19 cellular contexts compared by ENCODE assay signal in the genomic region with DNA sequence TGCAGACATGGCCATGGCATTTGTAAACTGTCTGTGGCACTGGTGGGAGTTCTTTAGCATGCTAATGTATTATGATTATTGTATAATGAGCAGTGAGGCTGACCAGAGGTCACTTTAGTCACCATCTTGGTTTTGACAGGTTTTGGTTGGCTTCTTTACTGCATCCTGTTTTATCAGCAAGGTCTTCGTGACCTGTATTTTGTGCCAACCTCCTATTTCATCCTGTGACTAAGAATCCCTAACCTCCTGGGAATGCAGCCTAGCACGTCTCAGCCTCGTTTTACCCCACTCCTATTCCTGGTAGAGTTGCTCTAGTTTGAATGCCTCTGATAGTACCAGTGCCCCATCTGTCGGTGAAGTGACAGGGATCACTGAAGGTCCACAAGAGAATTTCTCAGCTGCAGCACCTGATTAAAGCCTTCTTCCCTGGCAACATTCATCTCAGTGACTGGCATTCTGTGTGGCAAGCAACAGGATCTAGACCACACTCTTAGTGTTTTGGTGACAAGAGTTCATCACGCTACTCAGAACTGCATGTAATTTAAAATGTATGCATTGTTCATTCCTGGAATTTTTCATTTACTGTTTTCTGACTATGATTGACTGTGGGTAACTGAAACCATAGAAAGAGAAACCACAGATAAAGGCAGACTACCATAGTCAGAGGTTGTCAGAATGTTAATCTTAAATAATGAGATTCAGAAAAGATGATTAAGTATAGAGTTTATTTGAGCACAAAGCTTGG. TPM values are rescaled to one million over a fixed set of nuclear protein-coding genes. Genes with fewer than 3 reads are reported as not detected.
DNase-seq lines count a peak whose midpoint lies in the region; TF ChIP-seq lines count a peak whose summit lies in the region.
"Had no signal": no experiment of that assay in that cellular context is flagged by ENCODE, and none has a peak within 500 bp of the region (broad histone marks: within the 10 kb centered on the region; RNA-seq: fewer than 3 reads in every experiment).

No MANE protein-coding gene starts in this region.

- DNase-seq in AG10803 (ENCODE audit: low read depth) (peak; percentile 4), OCI-M1 (lab: John Stamatoyannopoulos, UW) (peak; percentile 21), astrocyte of the hippocampus (ENCODE audit: low read depth, low spot score) (peak; percentile 86), mesenchymal stem cell (no peak), hippocampal formation (lab: John Stamatoyannopoulos, UW) (no peak), posterior cingulate gyrus (no peak), NCI-H2029 treated with DMSO at 0.1 percent for 48 hours (lab: John Stamatoyannopoulos, UW) (no peak)
- DNase-seq in activated naive CD4-positive, alpha-beta T cell treated with anti-CD3 and anti-CD28 coated beads for 36 hours, result no peak
- DNase-seq: 8988T; CD8-positive, alpha-beta T cell; DMS79; Kasumi-1; NCI-H1105; NCI-H1694; NCI-H2107; NCI-H510A; NCI-H748 treated with DMSO at 0.1 percent for 48 hours; SHP77 treated with DMSO at 0.1 percent for 48 hours had no signal

- H3K79me1 ChIP-seq in mesenchymal stem cell (replicated peaks; ENCODE audit: low read length, poor library complexity, severe bottlenecking), result no peaks in the 10 kb centered on the region

- no peaks in the 10 kb centered on the region for H3K9me3 Mint-ChIP-seq in activated naive CD4-positive, alpha-beta T cell treated with anti-CD3 and anti-CD28 coated beads for 36 hours
- H3K9me3 Mint-ChIP-seq: CD8-positive, alpha-beta T cell had no signal

- CTCF ChIA-PET in activated naive CD4-positive, alpha-beta T cell treated with anti-CD3 and anti-CD28 coated beads for 36 hours (lab: Charles Lee), result no interaction called here

- H3K4ac ChIP-seq in mesenchymal stem cell (ENCODE audit: low read depth in 1 of 2, low read length in 2 of 2), result no peak overlapping the region

- H3K18ac ChIP-seq in mesenchymal stem cell (ENCODE audit: low read depth in 1 of 2, low read length in 2 of 2), result no peak overlapping the region

- H2AK5ac ChIP-seq in mesenchymal stem cell (ENCODE audit: low read length, severe bottlenecking), result no peak overlapping the region

- no peaks in the 10 kb centered on the region for H3K36me3 Mint-ChIP-seq in activated naive CD4-positive, alpha-beta T cell treated with anti-CD3 and anti-CD28 coated beads for 36 hours (ENCODE audit: low read depth)
- H3K36me3 Mint-ChIP-seq: CD8-positive, alpha-beta T cell had no signal

- no peak overlapping the region for H3K4me3 Mint-ChIP-seq in activated naive CD4-positive, alpha-beta T cell treated with anti-CD3 and anti-CD28 coated beads for 36 hours
- H3K4me3 Mint-ChIP-seq: CD8-positive, alpha-beta T cell had no signal

- intact Hi-C loops in activated naive CD4-positive, alpha-beta T cell treated with anti-CD3 and anti-CD28 coated beads for 36 hours (cut with micrococcal nuclease), result no loop called here
- intact Hi-C loops in posterior cingulate gyrus (cut with DNase I), result no loop called here

- no peaks in the 10 kb centered on the region for H3K27me3 Mint-ChIP-seq in activated naive CD4-positive, alpha-beta T cell treated with anti-CD3 and anti-CD28 coated beads for 36 hours (ENCODE audit: low read depth)

- H3K27ac ChIP-seq in mesenchymal stem cell (ENCODE audit: low read length, poor library complexity, severe bottlenecking), result peak overlapping the region; percentile 40
- H3K27ac ChIP-seq: BLaER1 had no signal

- H3K4me2 ChIP-seq in mesenchymal stem cell (ENCODE audit: low read length, poor library complexity, severe bottlenecking), result no peak overlapping the region
- H3K4me2 ChIP-seq: BLaER1 had no signal

- no peak overlapping the region for H2BK12ac ChIP-seq in mesenchymal stem cell (ENCODE audit: low read length in 2 of 2)

- no peak overlapping the region for H4K91ac ChIP-seq in mesenchymal stem cell (ENCODE audit: low read length)

- WGBS in mesenchymal stem cell, result 65% methylated on average over 4 of the region's 5 CpGs

- H2AFZ ChIP-seq in mesenchymal stem cell (ENCODE audit: low read depth, low read length), result no peak overlapping the region

- no peak overlapping the region for H4K8ac ChIP-seq in mesenchymal stem cell (ENCODE audit: low read length)

- peak overlapping the region; percentile 69 for H3K9ac ChIP-seq in mesenchymal stem cell (ENCODE audit: low read length)
- H3K9ac ChIP-seq: BLaER1 had no signal

- H3K4me3 ChIP-seq in AG10803 (ENCODE audit: low read length), result no peak overlapping the region
- H3K4me3 ChIP-seq in mesenchymal stem cell (ENCODE audit: insufficient read depth in 1 of 2, low read depth in 1 of 2, low read length in 2 of 2), result peak overlapping the region in 1 of 2 experiments; percentile 51
- H3K4me3 ChIP-seq: BLaER1 had no signal

- H3K27me3 ChIP-seq in mesenchymal stem cell (ENCODE audit: control insufficient read depth in 1 of 2, insufficient read depth in 1 of 2, low read length in 2 of 2), result no peaks in the 10 kb centered on the region
- H3K27me3 ChIP-seq: BLaER1 had no signal

- no peaks in the 10 kb centered on the region for H3K36me3 ChIP-seq in mesenchymal stem cell (ENCODE audit: control insufficient read depth in 1 of 2, insufficient read depth in 2 of 2, low read depth in 1 of 2, low read length in 2 of 2)
- H3K36me3 ChIP-seq: BLaER1 had no signal

- H3K14ac ChIP-seq in mesenchymal stem cell (ENCODE audit: low read length in 2 of 2), result no peak overlapping the region

- no peak overlapping the region for H3K23ac ChIP-seq in mesenchymal stem cell (ENCODE audit: low read length in 2 of 2)

- no peaks in the 10 kb centered on the region for H3K4me1 ChIP-seq in mesenchymal stem cell (ENCODE audit: control insufficient read depth, insufficient read depth, low read depth, low read length)
- H3K4me1 ChIP-seq: BLaER1 had no signal

- no peaks in the 10 kb centered on the region for H3K9me3 ChIP-seq in mesenchymal stem cell (ENCODE audit: control insufficient read depth, low read length)

- H3K27ac Mint-ChIP-seq in activated naive CD4-positive, alpha-beta T cell treated with anti-CD3 and anti-CD28 coated beads for 36 hours, result no peak overlapping the region
- H3K27ac Mint-ChIP-seq: CD8-positive, alpha-beta T cell had no signal

- no peak overlapping the region for H2BK120ac ChIP-seq in mesenchymal stem cell (ENCODE audit: low read depth, low read length)

- no peaks in the 10 kb centered on the region for H3K4me1 Mint-ChIP-seq in activated naive CD4-positive, alpha-beta T cell treated with anti-CD3 and anti-CD28 coated beads for 36 hours (ENCODE audit: low read depth)

- no peak for TF ChIP-seq CTCF in AG10803 (conservative IDR thresholded peaks at IDR 0.05; ENCODE audit: low read length)

- H2BK15ac ChIP-seq in mesenchymal stem cell (ENCODE audit: low read depth, poor library complexity, severe bottlenecking), result no peak overlapping the region

- no peak overlapping the region for H2BK5ac ChIP-seq in mesenchymal stem cell (ENCODE audit: low read depth, low read length, poor library complexity, severe bottlenecking)

RNA-seq across cellular contexts. Expression of gene GPR39, which starts 43.0 kb away (rescaled TPM):
- 3.8 TPM for polyA plus RNA-seq in mesenchymal stem cell (2013, experiment 1 of 2)
- polyA plus RNA-seq in mesenchymal stem cell (2013, experiment 2 of 2), result 4.0 TPM
- not detected for total RNA-seq in activated naive CD4-positive, alpha-beta T cell treated with anti-CD3 and anti-CD28 coated beads for 36 hours
- total RNA-seq: CD8-positive, alpha-beta T cell had no signal

Comparison
In these comparisons a context has a peak if more than half of its experiments do, and no peak if none do; other contexts are left out.
1. DNase-seq: peak in AG10803 (single experiment), OCI-M1 (single experiment) and astrocyte of the hippocampus (single experiment); none in mesenchymal stem cell (single experiment), hippocampal formation (0 of 2), activated naive CD4-positive, alpha-beta T cell treated with anti-CD3 and anti-CD28 coated beads for 36 hours (single experiment), posterior cingulate gyrus (0 of 10) and NCI-H2029 treated with DMSO at 0.1 percent for 48 hours (single experiment).